ENCODE assay signal across 20 cellular contexts in genomic region chr1:92211166-92211565, GRCh38. TPM values are rescaled to one million over a fixed set of nuclear protein-coding genes. Genes with fewer than 3 reads are reported as not detected.
DNase-seq lines count a peak whose midpoint lies in the region; ATAC-seq and TF ChIP-seq lines count a peak whose summit lies in the region.
"Had no signal": no experiment of that assay in that cellular context is flagged by ENCODE, and none has a peak within 500 bp of the region (broad histone marks: within the 10 kb centered on the region; RNA-seq: fewer than 3 reads in every experiment).

No MANE protein-coding gene starts in this region.

- peaks cover 2% of the 10 kb centered on the region; the same call in 1 of the 3 replicates for H3K9me3 Mint-ChIP-seq in GM23338

- 89 to 96% (median 91%) methylated on average over 2 of the region's 2 CpGs for WGBS in spleen, 5 donors
- 89% methylated on average over 2 of the region's 2 CpGs for WGBS in body of pancreas, 2 donors

- no peaks in the 10 kb centered on the region for H3F3A ChIP-seq in GM23338 (replicated peaks; ENCODE audit: low read depth)

- H3K27me3 Mint-ChIP-seq in GM23338 (ENCODE audit: insufficient read depth, low read depth, poor library complexity), result peaks cover 3% of the 10 kb centered on the region
- H3K27me3 Mint-ChIP-seq: activated CD4-positive, alpha-beta T cell treated with anti-CD3 and anti-CD28 coated beads, Interleukin-2, amount 10 ng/mL, durations not matched to agents 7 days and 5 days; stimulated activated naive CD8-positive, alpha-beta T cell treated with anti-CD3 and anti-CD28 coated beads, Interleukin-15, Interleukin-2, amounts not matched to agents 100 ng/mL and 50 ng/mL, for 24 hours had no signal

- H3K36me3 Mint-ChIP-seq in GM23338 (ENCODE audit: low read depth), result no peaks in the 10 kb centered on the region

- H3K4me1 ChIP-seq in foreskin keratinocyte (no peaks in the 10 kb centered on the region), spleen (no peaks in the 10 kb centered on the region), body of pancreas (no peaks in the 10 kb centered on the region), GM23338 (ENCODE audit: insufficient read depth) (no peaks in the 10 kb centered on the region)
- H3K4me1 ChIP-seq: SJCRH30 had no signal

- TF ChIP-seq CTCF in foreskin keratinocyte (conservative IDR thresholded peaks at IDR 0.05) (no peak), spleen (IDR thresholded peaks at IDR 0.05 in 8 of 11, conservative IDR thresholded peaks at IDR 0.05 in 3 of 11) (no peak), body of pancreas (IDR thresholded peaks at IDR 0.05) (no peak), GM23338 (conservative IDR thresholded peaks at IDR 0.05; ENCODE audit: low read depth in 2 of 2) (no peak)

- H3K4me2 ChIP-seq in GM23338, result no peak overlapping the region

- no peaks in the 10 kb centered on the region for H3K79me2 ChIP-seq in GM23338 (replicated peaks; ENCODE audit: insufficient read depth)

- H3K36me3 ChIP-seq in spleen (no peaks in the 10 kb centered on the region), body of pancreas (replicated peaks in 1 of 2; ENCODE audit: insufficient read depth in 1 of 2, low read depth in 2 of 2) (no peaks in the 10 kb centered on the region), GM23338 (ENCODE audit: insufficient read depth) (no peaks in the 10 kb centered on the region)
- H3K36me3 ChIP-seq: SJCRH30 had no signal

- no peak overlapping the region for H3K27ac ChIP-seq in foreskin keratinocyte
- H3K27ac ChIP-seq in spleen, result no peak overlapping the region
- no peak overlapping the region for H3K27ac ChIP-seq in body of pancreas
- H3K27ac ChIP-seq in GM23338 (ENCODE audit: low read depth), result no peak overlapping the region
- H3K27ac ChIP-seq: SJCRH30 had no signal

- TF ChIP-seq POLR2A in spleen (IDR thresholded peaks at IDR 0.05) (no peak), body of pancreas (IDR thresholded peaks at IDR 0.05) (no peak)

- H3K27me3 ChIP-seq in foreskin keratinocyte (peaks cover 7% of the 10 kb centered on the region), spleen (replicated peaks in 1 of 7) (no peaks in the 10 kb centered on the region), body of pancreas (no peaks in the 10 kb centered on the region), GM23338 (ENCODE audit: insufficient read depth) (no peaks in the 10 kb centered on the region)
- H3K27me3 ChIP-seq: SJCRH30 had no signal

- no peak overlapping the region for H2AFZ ChIP-seq in GM23338

- no peaks in the 10 kb centered on the region for H4K20me1 ChIP-seq in GM23338 (replicated peaks; ENCODE audit: insufficient read depth)

- no peaks in the 10 kb centered on the region for H3K4me1 Mint-ChIP-seq in GM23338

- H3K9me3 ChIP-seq in spleen, result peaks cover 0 to 12% (median 5%) of the 10 kb centered on the region in 8 donors
- H3K9me3 ChIP-seq in body of pancreas, result no peaks in the 10 kb centered on the region

- intact Hi-C loops in spleen (cut with DNase I; ENCODE audit: low total_unique reads), result no loop called here
- intact Hi-C loops in body of pancreas (cut with DNase I), result no loop called here

- H3K4me3 ChIP-seq in spleen, result no peak overlapping the region
- H3K4me3 ChIP-seq in body of pancreas, result no peak overlapping the region
- no peak overlapping the region for H3K4me3 ChIP-seq in GM23338
- H3K4me3 ChIP-seq: SJCRH30 had no signal

- no peak overlapping the region for H3K27ac Mint-ChIP-seq in GM23338
- H3K27ac Mint-ChIP-seq: activated CD4-positive, alpha-beta T cell treated with anti-CD3 and anti-CD28 coated beads, Interleukin-2, amount 10 ng/mL, durations not matched to agents 7 days and 5 days; stimulated activated naive CD8-positive, alpha-beta T cell treated with anti-CD3 and anti-CD28 coated beads, Interleukin-15, Interleukin-2, amounts not matched to agents 100 ng/mL and 50 ng/mL, for 24 hours had no signal

- H3K9me2 ChIP-seq in GM23338 (ENCODE audit: insufficient read depth), result 0 out of 2 replicates have a peak, but pooled peaks cover 6% of the 10 kb centered on the region

- ATAC-seq in foreskin keratinocyte (peak; percentile 9), body of pancreas (no peak), HG03457 (IDR thresholded peaks at IDR 0.05; ENCODE audit: unreplicated experiment) (no peak), GM23338 (no peak)
- ATAC-seq: left lobe of liver had no signal

- DNase-seq in AG08396 (ENCODE audit: low spot score), result peak; percentile 81
- peak; percentile 23 for DNase-seq in HS-27A (ENCODE audit: low read depth)
- DNase-seq in astrocyte of the hippocampus (ENCODE audit: low read depth, low spot score), result peak; percentile 72
- peak; percentile 28 to 51 for DNase-seq in foreskin keratinocyte
- no peak for DNase-seq in spleen
- no peak for DNase-seq in body of pancreas
- no peak for DNase-seq in GM23338 (ENCODE audit: low spot score)
- DNase-seq: activated CD4-positive, alpha-beta T cell treated with anti-CD3 and anti-CD28 coated beads, Interleukin-2, amount 10 ng/mL, durations not matched to agents 7 days and 5 days; activated T-cell treated with anti-CD3 and anti-CD28 coated beads, Interleukin-2, amount 50 U/mL, for 48 hours; dermis blood vessel endothelial cell; DMS 273 treated with DMSO at 0.1 percent for 48 hours; Karpas-422; NCI-H1694 treated with DMSO at 0.1 percent for 48 hours; NCI-H446 treated with DMSO at 0.1 percent for 48 hours; SJCRH30 had no signal

- no peak overlapping the region for H3K4me3 Mint-ChIP-seq in GM23338
- H3K4me3 Mint-ChIP-seq: activated CD4-positive, alpha-beta T cell treated with anti-CD3 and anti-CD28 coated beads, Interleukin-2, amount 10 ng/mL, durations not matched to agents 7 days and 5 days; stimulated activated naive CD8-positive, alpha-beta T cell treated with anti-CD3 and anti-CD28 coated beads, Interleukin-15, Interleukin-2, amounts not matched to agents 100 ng/mL and 50 ng/mL, for 24 hours had no signal

TF ChIP-seq in GM23338, 12 proteins besides CTCF, POLR2A, EP300 and RAD21 (continues in another document):
- no peak for TF ChIP-seq EZH2 (IDR thresholded peaks at IDR 0.05; ENCODE audit: low read depth, unreplicated experiment)
- TF ChIP-seq JUNB (IDR thresholded peaks at IDR 0.05; ENCODE audit: unreplicated experiment), result no peak
- no peak for TF ChIP-seq ETS1 (IDR thresholded peaks at IDR 0.05)
- TF ChIP-seq POLR2AphosphoS5 (IDR thresholded peaks at IDR 0.05; ENCODE audit: low read depth), result no peak

RNA-seq across cellular contexts. Expression of gene C1orf146, which starts 6.5 kb away (rescaled TPM):
- total RNA-seq in foreskin keratinocyte, result not detected in 2 replicates
- polyA plus RNA-seq in foreskin keratinocyte, result not detected in 2 replicates
- not detected for total RNA-seq in spleen
- not detected for polyA plus RNA-seq in spleen
- not detected for total RNA-seq in body of pancreas
- total RNA-seq in GM23338 (2014; rRNA removed; shearing (Covaris generic)), result not detected in 2 replicates
- not detected in 2 replicates for polyA plus RNA-seq in GM23338 (2016; fragmentation: Nextera tagmentation; extraction: Ambion mirVana)
- total RNA-seq: activated CD4-positive, alpha-beta T cell treated with anti-CD3 and anti-CD28 coated beads, Interleukin-2, amount 10 ng/mL, durations not matched to agents 7 days and 5 days; dermis blood vessel endothelial cell; left lobe of liver; posterior vena cava; SJCRH30 had no signal
- polyA plus RNA-seq: esophagus had no signal

Comparison
In these comparisons a context has a peak if more than half of its experiments do, and no peak if none do; other contexts are left out.
1. DNase-seq: peak in AG08396 (single experiment), HS-27A (single experiment), astrocyte of the hippocampus (single experiment) and foreskin keratinocyte (2 of 2); none in spleen (single experiment), body of pancreas (0 of 4) and GM23338 (single experiment).